Comparison of ENCODE assay signal across 8 cellular contexts in genomic region chr17:19766421-19767270, GRCh38. TPM values are rescaled to one million over a fixed set of nuclear protein-coding genes. Genes with fewer than 3 reads are reported as not detected.
A peak's percentile ranks its signal among the peaks of the same experiment; 100 is the strongest.
DNase-seq lines count a peak whose midpoint lies in the region; ATAC-seq and TF ChIP-seq lines count a peak whose summit lies in the region.

No MANE protein-coding gene starts in this region.

- H2AFZ ChIP-seq in MM.1S (ENCODE audit: low read length) = peak overlapping the region; percentile 47; the same call in 1 of the 2 replicates

- H3K4me1 ChIP-seq in MM.1S (ENCODE audit: low read length) (no peaks in the 10 kb centered on the region), left ventricle myocardium inferior (peaks cover 3% of the 10 kb centered on the region)

- peak; percentile 79 for DNase-seq in AG08395 (ENCODE audit: low spot score)
- DNase-seq in MM.1S = peak; percentile 68
- DNase-seq in T follicular helper cell (ENCODE audit: low read depth) = peak; percentile 65
- DNase-seq in activated naive CD8-positive, alpha-beta T cell treated with anti-CD3 and anti-CD28 coated beads, Interleukin-2, amount 50 U/mL, for 16 hours (ENCODE audit: low read depth, low spot score) = peak; percentile 51
- DNase-seq in left ventricle myocardium inferior = peak; percentile 78
- peak; percentile 92 for DNase-seq in sciatic nerve (ENCODE audit: low spot score)
- no peak for DNase-seq in NCI-H2107 treated with DMSO at 0.1 percent for 48 hours (lab: John Stamatoyannopoulos, UW; ENCODE audit: unreplicated experiment)

- H3K4me3 ChIP-seq in MM.1S (ENCODE audit: low read length) (no peak overlapping the region), left ventricle myocardium inferior (no peak overlapping the region)

- H3K4me2 ChIP-seq in MM.1S (ENCODE audit: low read depth, low read length) = no peak overlapping the region

- no peaks in the 10 kb centered on the region for H4K20me1 ChIP-seq in MM.1S (ENCODE audit: insufficient read depth, low read length)

- H3K9me3 ChIP-seq in MM.1S (replicated peaks; ENCODE audit: insufficient read depth, low read length) = no peaks in the 10 kb centered on the region
- H3K9me3 ChIP-seq in left ventricle myocardium inferior (replicated peaks) = no peaks in the 10 kb centered on the region

- TF ChIP-seq CTCF in MM.1S (IDR thresholded peaks at IDR 0.05; ENCODE audit: low read length) = peak; percentile 99
- peak; percentile 95 for TF ChIP-seq CTCF in left ventricle myocardium inferior (IDR thresholded peaks at IDR 0.05; ENCODE audit: borderline replicate concordance)

- intact Hi-C loops in left ventricle myocardium inferior (cut with micrococcal nuclease) (loop anchor here (5.0 kb wide), 1 partner anchor 254 kb away; no protein-coding TSS in a partner anchor), sciatic nerve (cut with DNase I) (no loop called here)

- H3K9me2 ChIP-seq in MM.1S (replicated peaks; ENCODE audit: insufficient read depth, low read length) = no peaks in the 10 kb centered on the region

- no peaks in the 10 kb centered on the region for H3K79me2 ChIP-seq in MM.1S (ENCODE audit: low read length)

- no peaks in the 10 kb centered on the region for H3F3A ChIP-seq in MM.1S (ENCODE audit: insufficient read depth, low read length)

- H3K9ac ChIP-seq in MM.1S (ENCODE audit: low read length) = no peak overlapping the region

- no peak overlapping the region for H3K27ac ChIP-seq in MM.1S (ENCODE audit: low read length)
- H3K27ac ChIP-seq in left ventricle myocardium inferior (replicated peaks) = no peak overlapping the region

- peak; percentile 50 for ATAC-seq in GM19328 (IDR thresholded peaks at IDR 0.05; ENCODE audit: unreplicated experiment)
- ATAC-seq in sciatic nerve = peak; percentile 91

- H3K27me3 ChIP-seq in MM.1S (replicated peaks; ENCODE audit: insufficient read depth, low read length) (peaks cover 4% of the 10 kb centered on the region), left ventricle myocardium inferior (ENCODE audit: low read depth) (no peaks in the 10 kb centered on the region)

- H3K36me3 ChIP-seq in MM.1S (replicated peaks; ENCODE audit: insufficient read depth, low read length) = no peaks in the 10 kb centered on the region
- H3K36me3 ChIP-seq in left ventricle myocardium inferior = no peaks in the 10 kb centered on the region

RNA-seq across cellular contexts. Expression of gene ALDH3A1, which starts 18.5 kb away (rescaled TPM):
- total RNA-seq in left ventricle myocardium inferior (not detected), sciatic nerve (0.76 TPM)

RNA-seq across cellular contexts. Expression of gene SLC47A2, which starts 50.3 kb away (rescaled TPM):
- total RNA-seq in left ventricle myocardium inferior (not detected), sciatic nerve (not detected)
